20 cellular contexts compared by ENCODE assay signal in genomic region chr4:113294910-113295309, GRCh38.
DNase-seq lines count a peak whose midpoint lies in the region; TF ChIP-seq lines count a peak whose summit lies in the region.
"Had no signal": no experiment of that assay in that cellular context is flagged by ENCODE, and none has a peak within 500 bp of the region (broad histone marks: within the 10 kb centered on the region; RNA-seq: fewer than 3 reads in every experiment).

No MANE protein-coding gene starts in this region.

- no peaks in the 10 kb centered on the region for H4K20me1 ChIP-seq in Loucy (ENCODE audit: insufficient read depth, low read length, poor library complexity, severe bottlenecking)

- H3F3A ChIP-seq in Loucy (ENCODE audit: low read depth): no peaks in the 10 kb centered on the region

- H3K4me1 ChIP-seq in Loucy (ENCODE audit: insufficient read depth, low read length, poor library complexity, severe bottlenecking): no peaks in the 10 kb centered on the region
- H3K4me1 ChIP-seq in muscle layer of duodenum (ENCODE audit: control insufficient read depth in 1 of 2, insufficient read depth in 2 of 2, low read length in 2 of 2): peaks cover 0 to 13% of the 10 kb centered on the region in 2 donors
- H3K4me1 ChIP-seq: Peyer's patch, psoas muscle had no signal

- H3K4me2 ChIP-seq in Loucy (ENCODE audit: low read depth, low read length, poor library complexity, severe bottlenecking): no peak overlapping the region

- no peaks in the 10 kb centered on the region for H3K36me3 ChIP-seq in Loucy (ENCODE audit: insufficient read depth, low read length)
- no peaks in the 10 kb centered on the region for H3K36me3 ChIP-seq in muscle layer of duodenum (ENCODE audit: control insufficient read depth in 1 of 2, insufficient read depth in 2 of 2, low read length in 2 of 2)
- H3K36me3 ChIP-seq: left lung, Peyer's patch had no signal

- H3K27me3 ChIP-seq in Loucy (ENCODE audit: insufficient read depth, low read length, poor library complexity, severe bottlenecking): no peaks in the 10 kb centered on the region
- H3K27me3 ChIP-seq in muscle layer of duodenum (ENCODE audit: low read depth, low read length): no peaks in the 10 kb centered on the region
- H3K27me3 ChIP-seq: left lung, Peyer's patch had no signal

- intact Hi-C loops in posterior cingulate gyrus (cut with DNase I): no loop called here

- no peak for DNase-seq in AG09319 (ENCODE audit: extremely low read depth, low read depth)
- peak; percentile 16 to 31 for DNase-seq in dermis microvascular lymphatic vessel endothelial cell (ENCODE audit: low read depth in 2 of 2)
- no peak for DNase-seq in posterior cingulate gyrus
- DNase-seq in stimulated activated CD4-positive, alpha-beta T cell treated with anti-CD3 and anti-CD28 coated beads, Interleukin-1b, Interleukin-23, amount 100 ng/mL, for 48 hours: no peak
- no peak for DNase-seq in GM13976 (ENCODE audit: low spot score)
- DNase-seq in activated naive CD4-positive, alpha-beta T cell treated with anti-CD3 and anti-CD28 coated beads, Interleukin-2, amount 50 U/mL, for 16 hours: no peak
- DNase-seq: activated B cell treated with CpG ODN at 0.5 μM for 24 hours; activated effector memory CD4-positive, alpha-beta T cell treated with Interleukin-2 at 50 U/mL for 16 hours; CD4-positive, CD25-positive, alpha-beta regulatory T cell; EL; H9; left lung; naive B cell; NCI-H526; Peyer's patch; psoas muscle; substantia nigra had no signal

- in situ Hi-C loops in GM13976 (cut with MboI; ENCODE audit: low sequenced_read_pairs, unreplicated experiment): no loop called here

- H3K4me3 ChIP-seq in Loucy (ENCODE audit: low read length, poor library complexity, severe bottlenecking) (no peak overlapping the region), muscle layer of duodenum (ENCODE audit: low read depth in 1 of 2, low read length in 2 of 2) (peak overlapping the region; percentile 48 to 63)
- H3K4me3 ChIP-seq: GM12878 had no signal

- no peaks in the 10 kb centered on the region for H3K9me2 ChIP-seq in Loucy (replicated peaks; ENCODE audit: low read depth, low read length)

- TF ChIP-seq CTCF in AG09319 (IDR thresholded peaks at IDR 0.05; ENCODE audit: low read depth, low read length) (peak; percentile 13), Loucy (conservative IDR thresholded peaks at IDR 0.05; ENCODE audit: low read length) (peak; percentile 61), GM13976 (IDR thresholded peaks at IDR 0.05; ENCODE audit: borderline replicate concordance, control extremely low read depth, extremely low read depth, insufficient read depth, missing control alignments) (no peak)

- no peaks in the 10 kb centered on the region for H3K79me2 ChIP-seq in Loucy (ENCODE audit: insufficient read depth, low read length)

- no peaks in the 10 kb centered on the region for H3K9me3 ChIP-seq in Loucy (ENCODE audit: insufficient read depth, low read depth, low read length)
- no peaks in the 10 kb centered on the region for H3K9me3 ChIP-seq in muscle layer of duodenum (ENCODE audit: control insufficient read depth in 1 of 2, low read length in 2 of 2)
- H3K9me3 ChIP-seq: left lung, Peyer's patch, psoas muscle had no signal

- H3K9ac ChIP-seq in Loucy (ENCODE audit: low read depth, low read length, poor library complexity, severe bottlenecking): no peak overlapping the region

- H3K27ac ChIP-seq in muscle layer of duodenum (ENCODE audit: low read length): peak overlapping the region; percentile 88
- H3K27ac ChIP-seq: psoas muscle had no signal

- H2AFZ ChIP-seq in Loucy (ENCODE audit: low read length): no peak overlapping the region

Comparison
In these comparisons a context has a peak if more than half of its experiments do, and no peak if none do; other contexts are left out.
1. DNase-seq: peak in dermis microvascular lymphatic vessel endothelial cell (2 of 2); none in AG09319 (single experiment), posterior cingulate gyrus (0 of 10), stimulated activated CD4-positive, alpha-beta T cell treated with anti-CD3 and anti-CD28 coated beads, Interleukin-1b, Interleukin-23, amount 100 ng/mL, for 48 hours (single experiment), GM13976 (single experiment) and activated naive CD4-positive, alpha-beta T cell treated with anti-CD3 and anti-CD28 coated beads, Interleukin-2, amount 50 U/mL, for 16 hours (single experiment).